In genomic region chr15:60412026-60412425, GRCh38 we compare ENCODE assay signal across 19 cellular contexts.
"Had no signal": no experiment of that assay in that cellular context is flagged by ENCODE, and none has a peak within 500 bp of the region (broad histone marks: within the 10 kb centered on the region; RNA-seq: fewer than 3 reads in every experiment).

No MANE protein-coding gene starts in this region.

- H3K36me3 ChIP-seq: heart left ventricle, right atrium auricular region, sigmoid colon, uterus had no signal

- ATAC-seq: heart left ventricle; mucosa of descending colon; naive thymus-derived CD8-positive, alpha-beta T cell; stimulated activated naive B cell treated with anti-CD40 and anti-IgM and Interleukin-4, amounts not matched to agents 10 μg/mL and 1 μg/mL and 100 μg/mL, for 72 hours; stimulated activated naive CD8-positive, alpha-beta T cell treated with anti-CD3 and anti-CD28 coated beads, Interleukin-15, amount 100 ng/mL, for 72 hours had no signal

- H3K4me3 ChIP-seq: dorsolateral prefrontal cortex, heart left ventricle, mucosa of descending colon, right atrium auricular region, sigmoid colon, skin epidermis, uterus had no signal

- H3K27me3 Mint-ChIP-seq: naive thymus-derived CD8-positive, alpha-beta T cell; stimulated activated naive B cell treated with anti-CD40 and anti-IgM and Interleukin-4, amounts not matched to agents 10 μg/mL and 1 μg/mL and 100 μg/mL, for 72 hours; stimulated activated naive CD8-positive, alpha-beta T cell treated with anti-CD3 and anti-CD28 coated beads, Interleukin-15, amount 100 ng/mL, for 72 hours; type B pancreatic cell had no signal

- DNase-seq: cortex of kidney; dorsolateral prefrontal cortex; effector CD8-positive, alpha-beta T cell; foreskin melanocyte; heart left ventricle; hippocampal formation; mucosa of descending colon; naive thymus-derived CD8-positive, alpha-beta T cell; posterior cingulate gyrus; sigmoid colon; stimulated activated CD4-positive, alpha-beta T cell treated with anti-CD3 and anti-CD28 coated beads, Interleukin-2, amount 100 ng/mL, for 24 hours; stimulated activated CD4-positive, alpha-beta T cell treated with anti-CD3 and anti-CD28 coated beads, Interleukin-4, amount 100 ng/mL, for 4 hours; stimulated activated naive B cell treated with anti-CD40 and anti-IgM and Interleukin-4, amounts not matched to agents 10 μg/mL and 1 μg/mL and 100 μg/mL, for 72 hours; stimulated activated naive CD8-positive, alpha-beta T cell treated with anti-CD3 and anti-CD28 coated beads, Interleukin-15, amount 100 ng/mL, for 72 hours; substantia nigra; uterus had no signal

- H3K4me3 Mint-ChIP-seq: naive thymus-derived CD8-positive, alpha-beta T cell; stimulated activated naive B cell treated with anti-CD40 and anti-IgM and Interleukin-4, amounts not matched to agents 10 μg/mL and 1 μg/mL and 100 μg/mL, for 72 hours; stimulated activated naive CD8-positive, alpha-beta T cell treated with anti-CD3 and anti-CD28 coated beads, Interleukin-15, amount 100 ng/mL, for 72 hours; type B pancreatic cell had no signal

- H3K27ac Mint-ChIP-seq: naive thymus-derived CD8-positive, alpha-beta T cell; stimulated activated naive B cell treated with anti-CD40 and anti-IgM and Interleukin-4, amounts not matched to agents 10 μg/mL and 1 μg/mL and 100 μg/mL, for 72 hours; stimulated activated naive CD8-positive, alpha-beta T cell treated with anti-CD3 and anti-CD28 coated beads, Interleukin-15, amount 100 ng/mL, for 72 hours had no signal

- H3K36me3 Mint-ChIP-seq: naive thymus-derived CD8-positive, alpha-beta T cell had no signal

- H3K9me3 ChIP-seq: heart left ventricle, mucosa of descending colon, right atrium auricular region, sigmoid colon, uterus had no signal

- H3K27ac ChIP-seq: dorsolateral prefrontal cortex, heart left ventricle, right atrium auricular region, sigmoid colon, uterus had no signal

- H3K27me3 ChIP-seq: dorsolateral prefrontal cortex, heart left ventricle, right atrium auricular region, sigmoid colon, uterus had no signal

- H3K4me1 ChIP-seq: uterus had no signal

- H3K9me3 Mint-ChIP-seq: stimulated activated naive B cell treated with anti-CD40 and anti-IgM and Interleukin-4, amounts not matched to agents 10 μg/mL and 1 μg/mL and 100 μg/mL, for 72 hours; stimulated activated naive CD8-positive, alpha-beta T cell treated with anti-CD3 and anti-CD28 coated beads, Interleukin-15, amount 100 ng/mL, for 72 hours had no signal
